ENCODE assay signal across 1 cellular context in genomic region chr2:65076345-65076710, GRCh38.
TF ChIP-seq lines count a peak whose summit lies in the region.

No MANE protein-coding gene starts in this region.

TF ChIP-seq in SK-N-SH treated with all-trans-retinoic acid at 6 μM for 48 hours, 23 proteins besides CTCF, POLR2A, EP300 and RAD21 (continued from another document):
- no peak for TF ChIP-seq CSRNP3 (CRISPR knock-in tag; IDR thresholded peaks at IDR 0.05)
- no peak for TF ChIP-seq CREB5 (CRISPR knock-in tag; IDR thresholded peaks at IDR 0.05; ENCODE audit: low read depth)
- no peak for TF ChIP-seq TCF4 (CRISPR knock-in tag; IDR thresholded peaks at IDR 0.05; ENCODE audit: borderline replicate concordance)
- no peak for TF ChIP-seq RARB (CRISPR knock-in tag; IDR thresholded peaks at IDR 0.05)
- no peak for TF ChIP-seq ZNF8 (CRISPR knock-in tag; IDR thresholded peaks at IDR 0.05)
- TF ChIP-seq ZFP30 (CRISPR knock-in tag; IDR thresholded peaks at IDR 0.05), result no peak
- TF ChIP-seq CSDC2 (CRISPR knock-in tag; IDR thresholded peaks at IDR 0.05), result no peak
